ENCODE assay signal across 24 cellular contexts in genomic region chr12:132530851-132531250, GRCh38.
"Had no signal": no experiment of that assay in that cellular context is flagged by ENCODE, and none has a peak within 500 bp of the region (broad histone marks: within the 10 kb centered on the region; RNA-seq: fewer than 3 reads in every experiment).

No MANE protein-coding gene starts in this region.

- H3K27ac ChIP-seq: colonic mucosa, coronary artery, esophagus muscularis mucosa, esophagus squamous epithelium, foreskin keratinocyte, gastrocnemius medialis, gastroesophageal sphincter, heart left ventricle, heart right ventricle, hepatocyte had no signal

- H3K4me3 ChIP-seq: colonic mucosa, coronary artery, dorsolateral prefrontal cortex, esophagus muscularis mucosa, esophagus squamous epithelium, gastrocnemius medialis, gastroesophageal sphincter, heart left ventricle, heart right ventricle, hepatocyte had no signal

- H2AFZ ChIP-seq: hepatocyte had no signal

- H3K9me3 ChIP-seq: colonic mucosa, esophagus muscularis mucosa, esophagus squamous epithelium, gastrocnemius medialis, heart left ventricle, heart right ventricle had no signal

- H3K36me3 ChIP-seq: colonic mucosa, gastrocnemius medialis had no signal

- ATAC-seq: effector memory CD8-positive, alpha-beta T cell; esophagus mucosa; foreskin keratinocyte; gastrocnemius medialis; gastroesophageal sphincter; heart left ventricle; heart right ventricle had no signal

- H3K4me2 ChIP-seq: hepatocyte had no signal

- H3K4me1 ChIP-seq: colonic mucosa, esophagus muscularis mucosa, foreskin keratinocyte, gastrocnemius medialis, gastroesophageal sphincter, heart right ventricle had no signal

- H3K79me2 ChIP-seq: hepatocyte had no signal

- DNase-seq: colonic mucosa; cortex of kidney; dermis blood vessel endothelial cell; dorsolateral prefrontal cortex; effector CD4-positive, alpha-beta T cell; effector CD8-positive, alpha-beta T cell; effector memory CD4-positive, alpha-beta T cell; effector memory CD8-positive, alpha-beta T cell; endodermal cell; erythroblast; esophagus squamous epithelium; foreskin fibroblast; foreskin keratinocyte; foreskin melanocyte; gastrocnemius medialis; glutamatergic neuron; head of caudate nucleus; heart left ventricle; heart right ventricle had no signal

- H3K27me3 ChIP-seq: colonic mucosa, dorsolateral prefrontal cortex, esophagus muscularis mucosa, foreskin keratinocyte, gastrocnemius medialis, gastroesophageal sphincter, heart left ventricle, heart right ventricle, hepatocyte had no signal
